1 cellular context compared by ENCODE assay signal in the genomic region with DNA sequence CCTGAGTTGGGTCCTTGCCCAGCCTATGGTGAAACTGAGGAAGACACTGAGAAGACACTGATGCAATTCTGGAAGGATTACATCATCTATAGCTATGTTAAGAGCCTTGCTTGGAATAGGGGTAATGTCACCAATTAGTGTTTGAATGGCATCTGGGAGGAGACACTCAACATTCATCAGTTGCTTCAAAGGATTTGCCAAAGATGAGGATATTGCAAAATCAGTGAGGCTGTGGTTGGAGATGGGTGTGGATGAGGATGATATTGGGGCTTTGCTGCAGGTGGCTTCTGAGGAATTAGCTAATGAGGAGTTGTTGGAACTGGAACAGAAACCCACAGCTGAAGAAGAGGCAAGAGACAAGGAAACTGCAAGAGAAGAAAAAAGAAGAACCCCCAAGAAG.
TF ChIP-seq lines count a peak whose summit lies in the region.

No MANE protein-coding gene starts in this region.

TF ChIP-seq in GM23338, 12 proteins besides CTCF, POLR2A, EP300 and RAD21 (continued from another document):
- TF ChIP-seq, protein P1, sequence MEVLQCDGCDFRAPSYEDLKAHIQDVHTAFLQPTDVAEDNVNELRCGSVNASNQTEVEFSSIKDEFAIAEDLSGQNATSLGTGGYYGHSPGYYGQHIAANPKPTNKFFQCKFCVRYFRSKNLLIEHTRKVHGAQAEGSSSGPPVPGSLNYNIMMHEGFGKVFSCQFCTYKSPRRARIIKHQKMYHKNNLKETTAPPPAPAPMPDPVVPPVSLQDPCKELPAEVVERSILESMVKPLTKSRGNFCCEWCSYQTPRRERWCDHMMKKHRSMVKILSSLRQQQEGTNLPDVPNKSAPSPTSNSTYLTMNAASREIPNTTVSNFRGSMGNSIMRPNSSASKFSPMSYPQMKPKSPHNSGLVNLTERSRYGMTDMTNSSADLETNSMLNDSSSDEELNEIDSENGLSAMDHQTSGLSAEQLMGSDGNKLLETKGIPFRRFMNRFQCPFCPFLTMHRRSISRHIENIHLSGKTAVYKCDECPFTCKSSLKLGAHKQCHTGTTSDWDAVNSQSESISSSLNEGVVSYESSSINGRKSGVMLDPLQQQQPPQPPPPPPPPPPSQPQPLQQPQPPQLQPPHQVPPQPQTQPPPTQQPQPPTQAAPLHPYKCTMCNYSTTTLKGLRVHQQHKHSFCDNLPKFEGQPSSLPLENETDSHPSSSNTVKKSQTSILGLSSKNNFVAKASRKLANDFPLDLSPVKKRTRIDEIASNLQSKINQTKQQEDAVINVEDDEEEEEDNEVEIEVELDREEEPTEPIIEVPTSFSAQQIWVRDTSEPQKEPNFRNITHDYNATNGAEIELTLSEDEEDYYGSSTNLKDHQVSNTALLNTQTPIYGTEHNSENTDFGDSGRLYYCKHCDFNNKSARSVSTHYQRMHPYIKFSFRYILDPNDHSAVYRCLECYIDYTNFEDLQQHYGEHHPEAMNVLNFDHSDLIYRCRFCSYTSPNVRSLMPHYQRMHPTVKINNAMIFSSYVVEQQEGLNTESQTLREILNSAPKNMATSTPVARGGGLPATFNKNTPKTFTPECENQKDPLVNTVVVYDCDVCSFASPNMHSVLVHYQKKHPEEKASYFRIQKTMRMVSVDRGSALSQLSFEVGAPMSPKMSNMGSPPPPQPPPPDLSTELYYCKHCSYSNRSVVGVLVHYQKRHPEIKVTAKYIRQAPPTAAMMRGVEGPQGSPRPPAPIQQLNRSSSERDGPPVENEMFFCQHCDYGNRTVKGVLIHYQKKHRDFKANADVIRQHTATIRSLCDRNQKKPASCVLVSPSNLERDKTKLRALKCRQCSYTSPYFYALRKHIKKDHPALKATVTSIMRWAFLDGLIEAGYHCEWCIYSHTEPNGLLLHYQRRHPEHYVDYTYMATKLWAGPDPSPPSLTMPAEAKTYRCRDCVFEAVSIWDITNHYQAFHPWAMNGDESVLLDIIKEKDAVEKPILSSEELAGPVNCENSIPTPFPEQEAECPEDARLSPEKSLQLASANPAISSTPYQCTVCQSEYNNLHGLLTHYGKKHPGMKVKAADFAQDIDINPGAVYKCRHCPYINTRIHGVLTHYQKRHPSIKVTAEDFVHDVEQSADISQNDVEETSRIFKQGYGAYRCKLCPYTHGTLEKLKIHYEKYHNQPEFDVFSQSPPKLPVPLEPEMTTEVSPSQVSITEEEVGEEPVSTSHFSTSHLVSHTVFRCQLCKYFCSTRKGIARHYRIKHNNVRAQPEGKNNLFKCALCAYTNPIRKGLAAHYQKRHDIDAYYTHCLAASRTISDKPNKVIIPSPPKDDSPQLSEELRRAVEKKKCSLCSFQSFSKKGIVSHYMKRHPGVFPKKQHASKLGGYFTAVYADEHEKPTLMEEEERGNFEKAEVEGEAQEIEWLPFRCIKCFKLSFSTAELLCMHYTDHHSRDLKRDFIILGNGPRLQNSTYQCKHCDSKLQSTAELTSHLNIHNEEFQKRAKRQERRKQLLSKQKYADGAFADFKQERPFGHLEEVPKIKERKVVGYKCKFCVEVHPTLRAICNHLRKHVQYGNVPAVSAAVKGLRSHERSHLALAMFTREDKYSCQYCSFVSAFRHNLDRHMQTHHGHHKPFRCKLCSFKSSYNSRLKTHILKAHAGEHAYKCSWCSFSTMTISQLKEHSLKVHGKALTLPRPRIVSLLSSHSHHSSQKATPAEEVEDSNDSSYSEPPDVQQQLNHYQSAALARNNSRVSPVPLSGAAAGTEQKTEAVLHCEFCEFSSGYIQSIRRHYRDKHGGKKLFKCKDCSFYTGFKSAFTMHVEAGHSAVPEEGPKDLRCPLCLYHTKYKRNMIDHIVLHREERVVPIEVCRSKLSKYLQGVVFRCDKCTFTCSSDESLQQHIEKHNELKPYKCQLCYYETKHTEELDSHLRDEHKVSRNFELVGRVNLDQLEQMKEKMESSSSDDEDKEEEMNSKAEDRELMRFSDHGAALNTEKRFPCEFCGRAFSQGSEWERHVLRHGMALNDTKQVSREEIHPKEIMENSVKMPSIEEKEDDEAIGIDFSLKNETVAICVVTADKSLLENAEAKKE (CRISPR knock-in tag; IDR thresholded peaks at IDR 0.05), result no peak
- TF ChIP-seq EZH2 (IDR thresholded peaks at IDR 0.05; ENCODE audit: low read depth, unreplicated experiment), result no peak
